10 cellular contexts compared by ENCODE assay signal in the genomic region with DNA sequence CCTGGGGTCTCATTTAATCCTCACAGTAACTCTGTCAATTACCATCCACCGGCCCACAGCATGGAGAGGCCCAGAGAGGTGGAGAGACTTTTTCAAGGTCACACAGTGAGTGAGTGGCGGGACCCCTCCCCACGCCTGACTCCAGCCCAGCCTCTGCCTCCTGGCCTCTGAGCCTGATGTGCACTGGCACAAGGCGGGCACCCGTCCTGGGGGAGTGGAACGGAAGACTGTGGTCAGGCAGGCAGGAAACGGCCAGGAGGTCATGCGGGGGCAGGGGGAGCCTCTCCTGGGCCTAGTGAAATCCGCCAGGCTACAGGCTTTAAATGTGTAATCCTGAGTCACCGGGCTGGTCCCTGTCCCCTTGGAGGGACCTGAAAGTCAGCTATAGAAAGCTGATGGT. TPM values are rescaled to one million over a fixed set of nuclear protein-coding genes. Genes with fewer than 3 reads are reported as not detected.
DNase-seq lines count a peak whose midpoint lies in the region; ATAC-seq, FAIRE-seq and TF ChIP-seq lines count a peak whose summit lies in the region.
"Had no signal": no experiment of that assay in that cellular context is flagged by ENCODE, and none has a peak within 500 bp of the region (broad histone marks: within the 10 kb centered on the region; RNA-seq: fewer than 3 reads in every experiment).

No MANE protein-coding gene starts in this region.

- FAIRE-seq in astrocyte (lab: Jason Lieb, UNC) = no peak

- peaks cover 15% of the 10 kb centered on the region for H3K4me1 ChIP-seq in astrocyte (ENCODE audit: insufficient read depth, low read length)
- H3K4me1 ChIP-seq in A673 (ENCODE audit: insufficient read depth, low read length, poor library complexity, severe bottlenecking) = no peaks in the 10 kb centered on the region

- H3K27ac Mint-ChIP-seq in astrocyte (ENCODE audit: unreplicated experiment) (no peak overlapping the region), neural crest cell (ENCODE audit: unreplicated experiment) (peak overlapping the region; percentile 19)
- H3K27ac Mint-ChIP-seq: activated naive CD8-positive, alpha-beta T cell had no signal

- H3K4me3 Mint-ChIP-seq in astrocyte (ENCODE audit: unreplicated experiment) (no peak overlapping the region), neural crest cell (no peak overlapping the region)
- H3K4me3 Mint-ChIP-seq: activated naive CD8-positive, alpha-beta T cell had no signal

- peaks cover 53% of the 10 kb centered on the region for H4K20me1 ChIP-seq in astrocyte (ENCODE audit: insufficient read depth, low read length)

- H3K9me3 ChIP-seq in astrocyte (ENCODE audit: insufficient read depth, low read depth, low read length) = no peaks in the 10 kb centered on the region
- no peaks in the 10 kb centered on the region for H3K9me3 ChIP-seq in A673 (ENCODE audit: low read depth, low read length, poor library complexity, severe bottlenecking)

- H3K36me3 Mint-ChIP-seq in astrocyte (ENCODE audit: low read depth, unreplicated experiment) (peaks cover 26% of the 10 kb centered on the region), neural crest cell (ENCODE audit: low read depth) (no peaks in the 10 kb centered on the region)

- no peak for ATAC-seq in HG03280 (IDR thresholded peaks at IDR 0.05; ENCODE audit: unreplicated experiment)
- ATAC-seq: Panc1 had no signal

- CTCF ChIA-PET in A673 (lab: Charles Lee) = no interaction called here

- in situ Hi-C loops in KBM-7 (cut with MboI; ENCODE audit: low pct_unique_long_range_greater_than_20kb, low sequenced_read_pairs) = no loop called here

- H3K4me1 Mint-ChIP-seq in astrocyte (ENCODE audit: low read depth, unreplicated experiment) (peaks cover 23% of the 10 kb centered on the region), neural crest cell (peaks cover 32% of the 10 kb centered on the region)

- H3K4me3 ChIP-seq in GM12865 (ENCODE audit: low read depth, low read length) (no peak overlapping the region), astrocyte (ENCODE audit: insufficient read depth, low read depth, low read length) (no peak overlapping the region), A673 (ENCODE audit: low read depth, low read length, poor library complexity, severe bottlenecking) (no peak overlapping the region)

- H3K9me3 Mint-ChIP-seq in astrocyte (ENCODE audit: unreplicated experiment) (no peaks in the 10 kb centered on the region), neural crest cell (no peaks in the 10 kb centered on the region)

- H3K27ac ChIP-seq in astrocyte (ENCODE audit: low read depth, low read length) (no peak overlapping the region), A673 (ENCODE audit: low read depth, low read length, poor library complexity, severe bottlenecking) (no peak overlapping the region)

- intact Hi-C loops in A673 (cut with micrococcal nuclease; ENCODE audit: unreplicated experiment) = no loop called here

- H3K79me2 ChIP-seq in astrocyte (ENCODE audit: insufficient read depth, low read length) = peaks cover 20% of the 10 kb centered on the region

- H3K27me3 ChIP-seq in astrocyte (ENCODE audit: insufficient read depth, low read length) (no peaks in the 10 kb centered on the region), A673 (replicated peaks; ENCODE audit: insufficient read depth, low read depth, low read length, poor library complexity) (no peaks in the 10 kb centered on the region)

- TF ChIP-seq CTCF in GM12865 (IDR thresholded peaks at IDR 0.05; ENCODE audit: insufficient read depth, low read depth, low read length, missing control alignments) (no peak), astrocyte (IDR thresholded peaks at IDR 0.05; ENCODE audit: insufficient read depth, low read depth, low read length) (no peak), neural crest cell (conservative IDR thresholded peaks at IDR 0.05) (no peak), A673 (conservative IDR thresholded peaks at IDR 0.05; ENCODE audit: low read depth, low read length) (no peak)

- BruUV-seq in A673 (replicated peaks; lab: Mats Ljungman, UMichigan) = no TSS peak

- peak overlapping the region; percentile 38 for H3K4me2 ChIP-seq in astrocyte (ENCODE audit: low read length)

- H3K9ac ChIP-seq in astrocyte (ENCODE audit: low read length) = peak overlapping the region; percentile 39

- POLR2A ChIA-PET in A673 (lab: Charles Lee; ENCODE audit: low non-redundant PET) = no interaction called here

- no peak overlapping the region for H2AFZ ChIP-seq in astrocyte (ENCODE audit: low read depth, low read length)

- DNase-seq in GM12865 (ENCODE audit: low read depth) (peak; percentile 48), KBM-7 (peak; percentile 48), astrocyte (ENCODE audit: low read depth) (no peak), neural crest cell (ENCODE audit: low read depth, low spot score) (no peak), A673 (ENCODE audit: low spot score) (no peak), inferior parietal cortex (ENCODE audit: extremely low spot score) (no peak), NCI-H1092 treated with DMSO at 0.1 percent for 48 hours (lab: John Stamatoyannopoulos, UW) (no peak)

- H3K36me3 ChIP-seq in astrocyte (ENCODE audit: insufficient read depth, low read length) = peaks cover 4% of the 10 kb centered on the region
- H3K36me3 ChIP-seq in A673 (ENCODE audit: insufficient read depth, low read length, poor library complexity, severe bottlenecking) = no peaks in the 10 kb centered on the region

- H3K27me3 Mint-ChIP-seq in astrocyte (ENCODE audit: low read depth, unreplicated experiment) = peaks cover 13% of the 10 kb centered on the region
- H3K27me3 Mint-ChIP-seq in neural crest cell (ENCODE audit: low read depth) = no peaks in the 10 kb centered on the region
- H3K27me3 Mint-ChIP-seq: activated naive CD8-positive, alpha-beta T cell had no signal

RNA-seq across cellular contexts. Expression of gene ZCCHC24, which starts 32.2 kb away (rescaled TPM):
- total RNA-seq in astrocyte (21.4 and 26.2 TPM in 2 replicates), neural crest cell (24.3 and 26.5 TPM in 2 replicates), A673 (2021) (9.8 and 17.9 TPM in 2 replicates)

Comparison
In these comparisons a context has a peak if more than half of its experiments do, and no peak if none do; other contexts are left out.
1. DNase-seq: peak in GM12865 (single experiment) and KBM-7 (single experiment); none in astrocyte (single experiment), neural crest cell (single experiment), A673 (single experiment), inferior parietal cortex (single experiment) and NCI-H1092 treated with DMSO at 0.1 percent for 48 hours (single experiment).